10 cellular contexts compared by ENCODE assay signal in genomic region chr2:162113771-162114168, GRCh38. TPM values are rescaled to one million over a fixed set of nuclear protein-coding genes. Genes with fewer than 3 reads are reported as not detected.
A peak's percentile ranks its signal among the peaks of the same experiment; 100 is the strongest.
DNase-seq lines count a peak whose midpoint lies in the region; ATAC-seq lines count a peak whose summit lies in the region.
"Had no signal": no experiment of that assay in that cellular context is flagged by ENCODE, and none has a peak within 500 bp of the region (broad histone marks: within the 10 kb centered on the region; RNA-seq: fewer than 3 reads in every experiment).

No MANE protein-coding gene starts in this region.

- peak; percentile 33 for DNase-seq in Caki2 (ENCODE audit: low read depth)
- DNase-seq in NOMO-1 treated with dmso at 0.1 percent for 144 hours (lab: John Stamatoyannopoulos, UW; ENCODE audit: unreplicated experiment), result peak; percentile 31
- DNase-seq in fibroblast of gingiva (ENCODE audit: low read depth), result peak; percentile 43
- peak; percentile 21 for DNase-seq in mucosa of gallbladder (ENCODE audit: low spot score)
- DNase-seq in dedifferentiated amniotic fluid mesenchymal stem cell (ENCODE audit: extremely low spot score), result no peak
- DNase-seq in UCSD-AML1 (lab: John Stamatoyannopoulos, UW; ENCODE audit: unreplicated experiment), result no peak
- no peak for DNase-seq in midbrain (lab: John Stamatoyannopoulos, UW)
- DNase-seq: activated CD8-positive, alpha-beta memory T cell treated with anti-CD3 and anti-CD28 coated beads for 24 hours; islet precursor cell had no signal

- ATAC-seq in GM21390 (IDR thresholded peaks at IDR 0.05; ENCODE audit: unreplicated experiment), result no peak

- in situ Hi-C loops in Caki2 (cut with HindIII; ENCODE audit: low pct_unique_long_range_greater_than_20kb, low sequenced_read_pairs), result no loop called here

RNA-seq across cellular contexts. Expression of gene GCG, which starts 38.3 kb away (rescaled TPM):
- not detected in 2 replicates for total RNA-seq in Caki2 (2014; rRNA removed; shearing (Covaris generic); ENCODE audit: low replicate concordance)
- total RNA-seq in mucosa of gallbladder, result 0.17 TPM

RNA-seq across cellular contexts. Expression of gene DPP4, which starts 39.8 kb away (rescaled TPM):
- 22.0 and 37.5 TPM in 2 replicates for total RNA-seq in Caki2 (2014; rRNA removed; shearing (Covaris generic); ENCODE audit: low replicate concordance)
- total RNA-seq in mucosa of gallbladder, result 28.1 TPM

Comparison
In these comparisons a context has a peak if more than half of its experiments do, and no peak if none do; other contexts are left out.
1. DNase-seq: peak in Caki2 (single experiment), NOMO-1 treated with dmso at 0.1 percent for 144 hours (single experiment), fibroblast of gingiva (single experiment) and mucosa of gallbladder (single experiment); none in dedifferentiated amniotic fluid mesenchymal stem cell (single experiment), UCSD-AML1 (single experiment) and midbrain (single experiment).